ENCODE assay signal across 14 cellular contexts in the genomic region with DNA sequence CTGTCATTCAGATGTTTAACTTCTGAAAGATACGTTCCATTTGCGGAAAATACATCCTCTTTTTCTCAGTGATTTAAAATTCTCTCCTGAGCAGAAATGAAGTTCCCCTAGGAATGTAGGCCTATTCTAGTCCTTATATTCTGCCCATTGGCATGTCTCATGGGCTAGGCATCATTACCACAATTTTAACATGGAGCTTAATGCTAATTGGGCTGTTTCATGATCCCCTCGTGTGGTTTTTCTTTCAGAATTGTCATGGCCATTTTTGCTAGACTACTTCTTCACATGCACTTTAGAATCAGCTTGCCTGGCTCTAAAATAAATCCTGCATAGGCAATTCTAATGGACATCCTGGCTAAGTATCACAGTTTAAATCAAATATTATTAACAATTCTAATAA. TPM values are rescaled to one million over a fixed set of nuclear protein-coding genes. Genes with fewer than 3 reads are reported as not detected.
DNase-seq lines count a peak whose midpoint lies in the region; ATAC-seq and TF ChIP-seq lines count a peak whose summit lies in the region.
"Had no signal": no experiment of that assay in that cellular context is flagged by ENCODE, and none has a peak within 500 bp of the region (broad histone marks: within the 10 kb centered on the region; RNA-seq: fewer than 3 reads in every experiment).

No MANE protein-coding gene starts in this region.

- H3K9me3 ChIP-seq in left ventricle myocardium inferior (replicated peaks), result no peaks in the 10 kb centered on the region
- peaks cover 5% of the 10 kb centered on the region for H3K9me3 ChIP-seq in endodermal cell (ENCODE audit: control insufficient read depth, low read length)

- H3K27ac ChIP-seq in left ventricle myocardium inferior (replicated peaks) (peak overlapping the region; percentile 49), endodermal cell (ENCODE audit: low read depth, low read length) (no peak overlapping the region), urinary bladder (ENCODE audit: low read depth) (no peak overlapping the region)

- TF ChIP-seq CTCF in left ventricle myocardium inferior (IDR thresholded peaks at IDR 0.05; ENCODE audit: borderline replicate concordance), result no peak
- TF ChIP-seq CTCF in endodermal cell (conservative IDR thresholded peaks at IDR 0.05), result no peak
- TF ChIP-seq CTCF in nephron progenitor cell (IDR thresholded peaks at IDR 0.05), result no peak

- ATAC-seq in left cardiac atrium (no peak), HG03378 (IDR thresholded peaks at IDR 0.05; ENCODE audit: unreplicated experiment) (no peak)

- H3K4me1 ChIP-seq in left ventricle myocardium inferior (peaks cover 18% of the 10 kb centered on the region), endodermal cell (ENCODE audit: control insufficient read depth, insufficient read depth, low read length) (no peaks in the 10 kb centered on the region), urinary bladder (ENCODE audit: insufficient read depth) (no peaks in the 10 kb centered on the region)

- H3K36me3 ChIP-seq in left ventricle myocardium inferior (peaks cover 7% of the 10 kb centered on the region), endodermal cell (ENCODE audit: control insufficient read depth, insufficient read depth, low read length) (no peaks in the 10 kb centered on the region), urinary bladder (ENCODE audit: insufficient read depth) (no peaks in the 10 kb centered on the region)

- intact Hi-C loops in left ventricle myocardium inferior (cut with micrococcal nuclease), result no loop called here
- intact Hi-C loops in left cardiac atrium (cut with DNase I), result no loop called here

- H3K4me3 ChIP-seq in left ventricle myocardium inferior (peak overlapping the region; percentile 70), endodermal cell (ENCODE audit: low read length) (no peak overlapping the region), urinary bladder (ENCODE audit: low read depth, low read length) (peak overlapping the region; percentile 11)

- H3K9ac ChIP-seq in endodermal cell (ENCODE audit: extremely low read depth, low read length, poor library complexity, severe bottlenecking), result no peak overlapping the region

- H3K27me3 Mint-ChIP-seq in endodermal cell (ENCODE audit: insufficient read depth) (peaks cover 69% of the 10 kb centered on the region), nephron progenitor cell (ENCODE audit: low read depth, poor library complexity) (peaks cover 73% of the 10 kb centered on the region)

- H3K4me3 Mint-ChIP-seq in endodermal cell (peak overlapping the region; percentile 42), nephron progenitor cell (peak overlapping the region; percentile 68)
- H3K4me3 Mint-ChIP-seq: activated B cell treated with CpG ODN at 0.5 μM for 24 hours had no signal

- H3K9me3 Mint-ChIP-seq in endodermal cell (peaks cover 1% of the 10 kb centered on the region), nephron progenitor cell (peaks cover 14% of the 10 kb centered on the region)

- H3K27ac Mint-ChIP-seq in endodermal cell (no peak overlapping the region), nephron progenitor cell (no peak overlapping the region)
- H3K27ac Mint-ChIP-seq: activated B cell treated with CpG ODN at 0.5 μM for 24 hours, H9 had no signal

- 85 to 88% methylated on average over 3 of the region's 3 CpGs for WGBS in endodermal cell (ENCODE audit: insufficient coverage in 1 of 2, insufficient read length in 1 of 2), 2 experiments
- WGBS in urinary bladder, result 75% methylated on average over 3 of the region's 3 CpGs

- no peak for DNase-seq in left ventricle myocardium inferior
- DNase-seq in left cardiac atrium, result no peak
- no peak for DNase-seq in endodermal cell
- no peak for DNase-seq in nephron progenitor cell
- DNase-seq in effector CD8-positive, alpha-beta T cell (lab: John Stamatoyannopoulos, UW), result no peak
- no peak for DNase-seq in hepatic stellate cell (ENCODE audit: low spot score)
- DNase-seq: activated B cell treated with CpG ODN at 0.5 μM for 24 hours, amniotic stem cell, cortex of kidney, H9, NCI-H510A had no signal

- H3K36me3 Mint-ChIP-seq in endodermal cell (ENCODE audit: low read depth) (no peaks in the 10 kb centered on the region), nephron progenitor cell (ENCODE audit: low read depth) (peaks cover 7% of the 10 kb centered on the region)

- H3K4me1 Mint-ChIP-seq in endodermal cell (peaks cover 4% of the 10 kb centered on the region), nephron progenitor cell (peaks cover 12% of the 10 kb centered on the region)

- H3K27me3 ChIP-seq in left ventricle myocardium inferior (ENCODE audit: low read depth), result peaks cover 35% of the 10 kb centered on the region
- peaks cover 82% of the 10 kb centered on the region for H3K27me3 ChIP-seq in endodermal cell (ENCODE audit: control insufficient read depth, insufficient read depth, low read length, poor library complexity, severe bottlenecking)

RNA-seq across cellular contexts. Expression of a gene that starts 1.0 kb away (rescaled TPM):
- total RNA-seq in left ventricle myocardium inferior, result 34.0 TPM
- 100 to 1,000 TPM; 125 to 241 TPM for total RNA-seq in left cardiac atrium
- under 1 TPM; 0.31 to 0.35 TPM for total RNA-seq in endodermal cell
- polyA plus RNA-seq in endodermal cell (2013, experiment 1 of 2), result 5.0 TPM
- 3.0 TPM for polyA plus RNA-seq in endodermal cell (2013, experiment 2 of 2)
- 59.4 TPM for total RNA-seq in urinary bladder
- 84.0 TPM for polyA plus RNA-seq in urinary bladder

RNA-seq across cellular contexts. Expression of a gene that starts 1.4 kb away (rescaled TPM):
- total RNA-seq in left ventricle myocardium inferior (18.5 TPM), left cardiac atrium (100 to 1,000 TPM in 1 of 2 donors, 10 to 100 TPM in 1; 92.1 to 110 TPM), endodermal cell (not detected), urinary bladder (20.8 TPM)
- 9.8 TPM for polyA plus RNA-seq in endodermal cell (2013, experiment 1 of 2)
- 7.0 TPM for polyA plus RNA-seq in endodermal cell (2013, experiment 2 of 2)
- 56.1 TPM for polyA plus RNA-seq in urinary bladder
- total RNA-seq: activated B cell treated with CpG ODN at 0.5 μM for 24 hours, H9 had no signal

RNA-seq across cellular contexts. Expression of a gene that starts 53.2 kb away (rescaled TPM):
- total RNA-seq in left ventricle myocardium inferior (0.36 TPM), left cardiac atrium (under 1 TPM; 0.21 to 0.37 TPM), endodermal cell (not detected), urinary bladder (0.32 TPM)
- not detected for polyA plus RNA-seq in endodermal cell (2013, experiment 1 of 2)
- not detected for polyA plus RNA-seq in endodermal cell (2013, experiment 2 of 2)
- polyA plus RNA-seq in urinary bladder, result not detected
- total RNA-seq: activated B cell treated with CpG ODN at 0.5 μM for 24 hours, sciatic nerve had no signal

Comparison
In these comparisons a context has a peak if more than half of its experiments do, and no peak if none do; other contexts are left out.
1. RNA of a gene that starts 1.0 kb away (total RNA-seq): 125 to 241 TPM in left cardiac atrium, 59.4 TPM in urinary bladder (single experiment) and 34.0 TPM in left ventricle myocardium inferior (single experiment); 0.31 to 0.35 TPM in endodermal cell; every median in the first group is over 10 times any median in the second.
2. RNA of a gene that starts 1.4 kb away (total RNA-seq): 92.1 to 110 TPM in left cardiac atrium, 20.8 TPM in urinary bladder (single experiment) and 18.5 TPM in left ventricle myocardium inferior (single experiment); not detected in endodermal cell; every median in the first group is over 10 times any median in the second.